Comparison of ENCODE assay signal across 23 cellular contexts in the genomic region with DNA sequence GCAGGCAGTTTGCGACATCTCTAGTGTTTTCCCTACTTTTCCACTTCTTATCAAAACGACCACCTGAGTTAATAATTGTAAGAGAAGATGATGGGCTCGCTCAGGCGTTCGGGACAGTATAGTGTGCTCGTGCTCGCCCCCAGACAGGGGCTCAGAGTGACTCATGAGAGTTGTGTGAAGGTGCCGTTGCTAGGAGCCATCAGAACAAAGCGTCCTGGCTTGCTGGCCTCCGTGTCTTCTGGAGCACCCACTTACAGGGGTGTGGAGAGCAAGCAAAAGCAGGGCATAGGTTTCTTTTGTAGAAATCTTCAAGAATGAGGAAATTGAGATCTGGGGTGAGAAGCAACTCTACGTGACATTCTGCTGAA.
DNase-seq lines count a peak whose midpoint lies in the region; ATAC-seq, FAIRE-seq and TF ChIP-seq lines count a peak whose summit lies in the region.
"Had no signal": no experiment of that assay in that cellular context is flagged by ENCODE, and none has a peak within 500 bp of the region (broad histone marks: within the 10 kb centered on the region; RNA-seq: fewer than 3 reads in every experiment).

No MANE protein-coding gene starts in this region.

- peak overlapping the region; percentile 63; the same call in 1 of the 2 replicates for H2AFZ ChIP-seq in GM23338
- H2AFZ ChIP-seq: GM23248 had no signal

- no peak for ATAC-seq in activated T-cell treated with anti-CD3 and anti-CD28 coated beads, Interleukin-2, amount 50 U/mL, for 72 hours (replicated peaks in 1 of 2)
- ATAC-seq in GM23338 (no peak), HG03571 (IDR thresholded peaks at IDR 0.05; ENCODE audit: unreplicated experiment) (peak; percentile 45), esophagus mucosa (no peak)
- ATAC-seq: activated CD8-positive, alpha-beta T cell treated with anti-CD3 and anti-CD28 coated beads, Interleukin-2, amount 10 ng/mL, durations not matched to agents 7 days and 5 days; gastrocnemius medialis had no signal

- H3K79me2 ChIP-seq in GM23338 (replicated peaks; ENCODE audit: insufficient read depth) = no peaks in the 10 kb centered on the region

- intact Hi-C loops in activated T-helper 1 cell treated with anti-CD3 and anti-CD28 coated beads, Interleukin-12 subunit alpha, Interleukin-12 subunit beta, Interleukin-2, Interleukin-4 antibody, amounts not matched to agents 30 ng/mL and 10 ng/mL and 1 ng/mL, durations not matched to agents 14 hours and 24 hours and 36 hours (cut with micrococcal nuclease) = no loop called here

- H3K27ac Mint-ChIP-seq in activated T-cell treated with anti-CD3 and anti-CD28 coated beads, Interleukin-2, amount 50 U/mL, for 72 hours = peak overlapping the region; percentile 58
- no peak overlapping the region for H3K27ac Mint-ChIP-seq in activated T-cell treated with anti-CD3 and anti-CD28 coated beads, Interleukin-2, amount 50 U/mL, for 24 hours
- no peak overlapping the region for H3K27ac Mint-ChIP-seq in GM23338
- no peak overlapping the region for H3K27ac Mint-ChIP-seq in activated T-helper 1 cell treated with anti-CD3 and anti-CD28 coated beads, Interleukin-12 subunit alpha, Interleukin-12 subunit beta, Interleukin-2, Interleukin-4 antibody, amounts not matched to agents 30 ng/mL and 10 ng/mL and 1 ng/mL, durations not matched to agents 14 hours and 24 hours and 36 hours
- H3K27ac Mint-ChIP-seq: activated CD8-positive, alpha-beta T cell treated with anti-CD3 and anti-CD28 coated beads, Interleukin-2, amount 10 ng/mL, durations not matched to agents 7 days and 5 days; dendritic cell treated with granulocyte-macrophage colony-stimulating factor and Interleukin-4, amounts not matched to agents 40 ng/mL and 50 ng/mL, for 4 days had no signal

- no peak overlapping the region for H3K4me2 ChIP-seq in GM23338

- H3K9me2 ChIP-seq in GM23338 (ENCODE audit: insufficient read depth) = no peaks in the 10 kb centered on the region

- DNase-seq in activated T-cell treated with anti-CD3 and anti-CD28 coated beads, Interleukin-2, amount 50 U/mL, for 72 hours = no peak
- no peak for DNase-seq in activated T-cell treated with anti-CD3 and anti-CD28 coated beads, Interleukin-2, amount 50 U/mL, for 24 hours
- DNase-seq in GM23338 (ENCODE audit: low spot score) (no peak), urothelium cell line (ENCODE audit: low spot score) (peak; percentile 2), frontal cortex (ENCODE audit: low spot score in 2 of 2) (no peak)
- DNase-seq in activated T-helper 1 cell treated with anti-CD3 and anti-CD28 coated beads, Interleukin-12 subunit alpha, Interleukin-12 subunit beta, Interleukin-2, Interleukin-4 antibody, amounts not matched to agents 30 ng/mL and 10 ng/mL and 1 ng/mL, durations not matched to agents 14 hours and 24 hours and 36 hours (ENCODE audit: low spot score) = no peak
- DNase-seq: ACHN; activated CD8-positive, alpha-beta T cell treated with anti-CD3 and anti-CD28 coated beads, Interleukin-2, amount 10 ng/mL, durations not matched to agents 7 days and 5 days; CD4-positive, alpha-beta memory T cell; gastrocnemius medialis; GM23248; Karpas-422; NCI-H1092 treated with DMSO at 0.1 percent for 48 hours; NCI-H526; retina; Right ventricle myocardium superior; stimulated activated CD4-positive, alpha-beta T cell treated with anti-CD3 and anti-CD28 coated beads, Interleukin-12 subunit alpha, Interleukin-12 subunit beta, amount 100 ng/mL, for 4 hours; WERI-Rb-1 had no signal

- H3K4me3 Mint-ChIP-seq in activated T-cell treated with anti-CD3 and anti-CD28 coated beads, Interleukin-2, amount 50 U/mL, for 72 hours = peak overlapping the region in 1 of 2 donors; percentile 65
- H3K4me3 Mint-ChIP-seq in activated T-cell treated with anti-CD3 and anti-CD28 coated beads, Interleukin-2, amount 50 U/mL, for 24 hours = no peak overlapping the region
- no peak overlapping the region for H3K4me3 Mint-ChIP-seq in GM23338
- no peak overlapping the region for H3K4me3 Mint-ChIP-seq in activated T-helper 1 cell treated with anti-CD3 and anti-CD28 coated beads, Interleukin-12 subunit alpha, Interleukin-12 subunit beta, Interleukin-2, Interleukin-4 antibody, amounts not matched to agents 30 ng/mL and 10 ng/mL and 1 ng/mL, durations not matched to agents 14 hours and 24 hours and 36 hours
- H3K4me3 Mint-ChIP-seq: activated CD8-positive, alpha-beta T cell treated with anti-CD3 and anti-CD28 coated beads, Interleukin-2, amount 10 ng/mL, durations not matched to agents 7 days and 5 days; dendritic cell treated with granulocyte-macrophage colony-stimulating factor and Interleukin-4, amounts not matched to agents 40 ng/mL and 50 ng/mL, for 4 days had no signal

- H3K4me1 Mint-ChIP-seq in activated T-cell treated with anti-CD3 and anti-CD28 coated beads, Interleukin-2, amount 50 U/mL, for 72 hours (ENCODE audit: low read depth) = peaks cover 16% of the 10 kb centered on the region
- no peaks in the 10 kb centered on the region for H3K4me1 Mint-ChIP-seq in activated T-cell treated with anti-CD3 and anti-CD28 coated beads, Interleukin-2, amount 50 U/mL, for 24 hours (ENCODE audit: low read depth)
- peaks cover 6% of the 10 kb centered on the region for H3K4me1 Mint-ChIP-seq in GM23338
- no peaks in the 10 kb centered on the region for H3K4me1 Mint-ChIP-seq in activated T-helper 1 cell treated with anti-CD3 and anti-CD28 coated beads, Interleukin-12 subunit alpha, Interleukin-12 subunit beta, Interleukin-2, Interleukin-4 antibody, amounts not matched to agents 30 ng/mL and 10 ng/mL and 1 ng/mL, durations not matched to agents 14 hours and 24 hours and 36 hours (ENCODE audit: low read depth)

- H3K4me1 ChIP-seq in GM23338 (ENCODE audit: insufficient read depth) = no peaks in the 10 kb centered on the region
- H3K4me1 ChIP-seq: gastrocnemius medialis, tibial nerve had no signal

- no peaks in the 10 kb centered on the region for H3F3A ChIP-seq in GM23338 (replicated peaks; ENCODE audit: low read depth)

- no peaks in the 10 kb centered on the region for H4K20me1 ChIP-seq in GM23338 (replicated peaks; ENCODE audit: insufficient read depth)

- no peaks in the 10 kb centered on the region for H3K27me3 ChIP-seq in GM23338 (ENCODE audit: insufficient read depth)
- H3K27me3 ChIP-seq: gastrocnemius medialis, tibial nerve had no signal

- no peak overlapping the region for H3K27ac ChIP-seq in GM23338 (ENCODE audit: low read depth)
- H3K27ac ChIP-seq: gastrocnemius medialis, GM23248, tibial nerve, WERI-Rb-1 had no signal

- FAIRE-seq in urothelium cell line (lab: Jason Lieb, UNC) (no peak), frontal cortex (lab: Jason Lieb, UNC) (no peak)
- FAIRE-seq: bronchial epithelial cell had no signal

- H3K4me3 ChIP-seq in GM23338 = no peak overlapping the region
- H3K4me3 ChIP-seq: gastrocnemius medialis, GM23248, tibial nerve had no signal

- H3K9me3 Mint-ChIP-seq in activated T-cell treated with anti-CD3 and anti-CD28 coated beads, Interleukin-2, amount 50 U/mL, for 72 hours = no peaks in the 10 kb centered on the region
- H3K9me3 Mint-ChIP-seq in activated T-cell treated with anti-CD3 and anti-CD28 coated beads, Interleukin-2, amount 50 U/mL, for 24 hours = peaks cover 4% of the 10 kb centered on the region
- peaks cover 5% of the 10 kb centered on the region; the same call in 2 of the 3 replicates for H3K9me3 Mint-ChIP-seq in GM23338
- H3K9me3 Mint-ChIP-seq in activated T-helper 1 cell treated with anti-CD3 and anti-CD28 coated beads, Interleukin-12 subunit alpha, Interleukin-12 subunit beta, Interleukin-2, Interleukin-4 antibody, amounts not matched to agents 30 ng/mL and 10 ng/mL and 1 ng/mL, durations not matched to agents 14 hours and 24 hours and 36 hours = peaks cover 4% of the 10 kb centered on the region
- H3K9me3 Mint-ChIP-seq: dendritic cell treated with granulocyte-macrophage colony-stimulating factor and Interleukin-4, amounts not matched to agents 40 ng/mL and 50 ng/mL, for 4 days had no signal

- no peaks in the 10 kb centered on the region for H3K36me3 ChIP-seq in GM23338 (ENCODE audit: insufficient read depth)
- H3K36me3 ChIP-seq: gastrocnemius medialis, tibial nerve, WERI-Rb-1 had no signal

- peaks cover 7% of the 10 kb centered on the region for H3K27me3 Mint-ChIP-seq in activated T-cell treated with anti-CD3 and anti-CD28 coated beads, Interleukin-2, amount 50 U/mL, for 72 hours (ENCODE audit: low read depth)
- H3K27me3 Mint-ChIP-seq in activated T-cell treated with anti-CD3 and anti-CD28 coated beads, Interleukin-2, amount 50 U/mL, for 24 hours = peaks cover 41% of the 10 kb centered on the region
- H3K27me3 Mint-ChIP-seq in GM23338 (ENCODE audit: insufficient read depth, low read depth, poor library complexity) = peaks cover 1% of the 10 kb centered on the region
- H3K27me3 Mint-ChIP-seq in activated T-helper 1 cell treated with anti-CD3 and anti-CD28 coated beads, Interleukin-12 subunit alpha, Interleukin-12 subunit beta, Interleukin-2, Interleukin-4 antibody, amounts not matched to agents 30 ng/mL and 10 ng/mL and 1 ng/mL, durations not matched to agents 14 hours and 24 hours and 36 hours (ENCODE audit: insufficient read depth) = no peaks in the 10 kb centered on the region
- H3K27me3 Mint-ChIP-seq: dendritic cell treated with granulocyte-macrophage colony-stimulating factor and Interleukin-4, amounts not matched to agents 40 ng/mL and 50 ng/mL, for 4 days had no signal

- no peak for TF ChIP-seq CTCF in GM23338 (conservative IDR thresholded peaks at IDR 0.05; ENCODE audit: low read depth in 2 of 2)

- H3K36me3 Mint-ChIP-seq in activated T-cell treated with anti-CD3 and anti-CD28 coated beads, Interleukin-2, amount 50 U/mL, for 72 hours (ENCODE audit: insufficient read depth in 2 of 2) = peaks cover 0 to 2% of the 10 kb centered on the region in 2 donors
- H3K36me3 Mint-ChIP-seq in activated T-cell treated with anti-CD3 and anti-CD28 coated beads, Interleukin-2, amount 50 U/mL, for 24 hours (ENCODE audit: low read depth) = no peaks in the 10 kb centered on the region
- H3K36me3 Mint-ChIP-seq in GM23338 (ENCODE audit: low read depth) = peaks cover 6% of the 10 kb centered on the region; the same call in 1 of the 3 replicates
- H3K36me3 Mint-ChIP-seq in activated T-helper 1 cell treated with anti-CD3 and anti-CD28 coated beads, Interleukin-12 subunit alpha, Interleukin-12 subunit beta, Interleukin-2, Interleukin-4 antibody, amounts not matched to agents 30 ng/mL and 10 ng/mL and 1 ng/mL, durations not matched to agents 14 hours and 24 hours and 36 hours (ENCODE audit: low read depth) = no peaks in the 10 kb centered on the region
- H3K36me3 Mint-ChIP-seq: CD4-positive, alpha-beta memory T cell had no signal

TF ChIP-seq in GM23338, 12 proteins besides CTCF, POLR2A, EP300 and RAD21 (continues in another document):
- TF ChIP-seq CREB1 (CRISPR knock-in tag; IDR thresholded peaks at IDR 0.05; ENCODE audit: low read depth) = no peak
- no peak for TF ChIP-seq EZH2 (IDR thresholded peaks at IDR 0.05; ENCODE audit: low read depth, unreplicated experiment)
- no peak for TF ChIP-seq STAT1 (IDR thresholded peaks at IDR 0.05; ENCODE audit: unreplicated experiment)
